1 cellular context compared by ENCODE assay signal in the genomic region with DNA sequence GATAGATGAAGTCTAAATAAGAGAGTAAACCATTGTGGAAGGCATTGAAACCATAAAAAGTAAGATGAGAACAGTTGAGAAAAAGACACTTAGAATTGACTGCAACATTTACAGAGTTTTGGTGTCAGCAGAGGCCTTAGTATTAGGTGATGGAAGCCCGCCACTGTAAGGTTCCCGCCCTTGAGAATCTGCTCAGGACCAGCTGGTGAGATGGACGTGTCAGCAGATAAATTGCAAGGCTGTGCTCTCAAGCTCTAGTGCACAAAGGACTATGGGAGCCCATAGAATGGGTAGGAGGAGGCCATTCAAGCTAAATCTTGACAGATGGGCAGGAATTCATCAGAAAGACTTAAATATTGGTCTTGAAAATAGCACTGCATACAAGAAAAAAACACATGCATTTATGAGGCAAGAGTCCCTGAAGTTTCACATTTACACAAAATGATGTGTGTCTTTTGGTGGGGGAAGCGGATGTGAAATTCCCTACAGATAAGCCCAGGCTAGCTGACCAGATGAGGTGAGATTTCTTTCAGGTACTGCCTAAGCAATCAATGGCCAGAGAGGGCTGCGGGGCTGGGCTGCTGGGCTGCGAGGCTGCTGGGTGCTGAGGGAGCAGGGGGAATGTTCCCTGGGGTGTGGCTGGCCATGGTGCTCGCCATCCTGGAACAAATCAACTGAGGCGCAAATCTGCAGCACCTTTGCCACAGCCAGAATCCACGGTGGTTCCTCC.
TF ChIP-seq lines count a peak whose summit lies in the region.

No MANE protein-coding gene starts in this region.

TF ChIP-seq in SK-N-SH, 30 proteins besides CTCF, POLR2A, EP300 and RAD21 (continued from another document):
- TF ChIP-seq GABPA (IDR thresholded peaks at IDR 0.05; ENCODE audit: low read depth) (no peak), SIN3A (IDR thresholded peaks at IDR 0.05; ENCODE audit: borderline replicate concordance, low read depth, low read length) (no peak)
- TF ChIP-seq, protein P1, sequence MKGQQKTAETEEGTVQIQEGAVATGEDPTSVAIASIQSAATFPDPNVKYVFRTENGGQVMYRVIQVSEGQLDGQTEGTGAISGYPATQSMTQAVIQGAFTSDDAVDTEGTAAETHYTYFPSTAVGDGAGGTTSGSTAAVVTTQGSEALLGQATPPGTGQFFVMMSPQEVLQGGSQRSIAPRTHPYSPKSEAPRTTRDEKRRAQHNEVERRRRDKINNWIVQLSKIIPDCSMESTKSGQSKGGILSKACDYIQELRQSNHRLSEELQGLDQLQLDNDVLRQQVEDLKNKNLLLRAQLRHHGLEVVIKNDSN (IDR thresholded peaks at IDR 0.05; ENCODE audit: borderline replicate concordance, low read depth): no peak
- TF ChIP-seq, protein P2, sequence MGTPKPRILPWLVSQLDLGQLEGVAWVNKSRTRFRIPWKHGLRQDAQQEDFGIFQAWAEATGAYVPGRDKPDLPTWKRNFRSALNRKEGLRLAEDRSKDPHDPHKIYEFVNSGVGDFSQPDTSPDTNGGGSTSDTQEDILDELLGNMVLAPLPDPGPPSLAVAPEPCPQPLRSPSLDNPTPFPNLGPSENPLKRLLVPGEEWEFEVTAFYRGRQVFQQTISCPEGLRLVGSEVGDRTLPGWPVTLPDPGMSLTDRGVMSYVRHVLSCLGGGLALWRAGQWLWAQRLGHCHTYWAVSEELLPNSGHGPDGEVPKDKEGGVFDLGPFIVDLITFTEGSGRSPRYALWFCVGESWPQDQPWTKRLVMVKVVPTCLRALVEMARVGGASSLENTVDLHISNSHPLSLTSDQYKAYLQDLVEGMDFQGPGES (IDR thresholded peaks at IDR 0.05; ENCODE audit: low read depth, low read length): no peak
